In the genomic region with DNA sequence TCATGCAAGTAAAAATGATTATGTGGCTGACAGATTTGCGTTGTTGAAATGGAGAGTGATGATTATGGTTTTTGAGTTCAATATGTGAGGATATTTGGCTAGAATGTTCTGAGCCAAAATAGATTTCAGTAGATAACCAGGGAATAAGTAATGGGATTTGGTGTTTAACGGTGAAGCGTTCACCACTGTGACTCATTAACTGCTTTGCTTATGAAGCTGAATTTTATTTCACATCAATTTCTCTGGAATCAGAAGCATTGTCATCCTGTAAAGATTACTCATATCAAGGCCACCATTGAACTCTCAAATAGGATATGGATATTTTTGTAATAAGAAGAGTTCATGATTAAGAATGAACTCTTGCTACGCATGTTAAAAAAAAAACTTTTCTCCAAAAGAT, we compare ENCODE assay signal across 22 cellular contexts. TPM values are rescaled to one million over a fixed set of nuclear protein-coding genes. Genes with fewer than 3 reads are reported as not detected.
DNase-seq lines count a peak whose midpoint lies in the region; ATAC-seq, FAIRE-seq and TF ChIP-seq lines count a peak whose summit lies in the region.
"Had no signal": no experiment of that assay in that cellular context is flagged by ENCODE, and none has a peak within 500 bp of the region (broad histone marks: within the 10 kb centered on the region; RNA-seq: fewer than 3 reads in every experiment).

No MANE protein-coding gene starts in this region.

- H4K20me1 ChIP-seq in astrocyte (ENCODE audit: insufficient read depth, low read length): no peaks in the 10 kb centered on the region

- H2AFZ ChIP-seq in astrocyte (ENCODE audit: low read depth, low read length): no peak overlapping the region

- H3K4me3 ChIP-seq in astrocyte (ENCODE audit: insufficient read depth, low read depth, low read length): no peak overlapping the region
- no peak overlapping the region for H3K4me3 ChIP-seq in pancreas
- H3K4me3 ChIP-seq: MG63 had no signal

- no peak overlapping the region for H3K4me3 Mint-ChIP-seq in astrocyte (ENCODE audit: unreplicated experiment)

- H3K4me1 ChIP-seq in astrocyte (ENCODE audit: insufficient read depth, low read length) (peaks cover 22% of the 10 kb centered on the region), pancreas (peaks cover 5 to 9% (median 6%) of the 10 kb centered on the region in 3 donors)

- H3K4me2 ChIP-seq in astrocyte (ENCODE audit: low read length): no peak overlapping the region

- no peak overlapping the region for H3K27ac Mint-ChIP-seq in astrocyte (ENCODE audit: unreplicated experiment)

- no peaks in the 10 kb centered on the region for H3K9me3 Mint-ChIP-seq in astrocyte (ENCODE audit: unreplicated experiment)

- 68 to 72% methylated on average over 4 of the region's 4 CpGs for WGBS in pancreas, 2 donors

- no peaks in the 10 kb centered on the region for H3K9me3 ChIP-seq in astrocyte (ENCODE audit: insufficient read depth, low read depth, low read length)
- H3K9me3 ChIP-seq in pancreas: no peaks in the 10 kb centered on the region
- H3K9me3 ChIP-seq: Caco-2, MG63 had no signal

- H3K36me3 Mint-ChIP-seq in astrocyte (ENCODE audit: low read depth, unreplicated experiment): no peaks in the 10 kb centered on the region

- H3K36me3 ChIP-seq in astrocyte (ENCODE audit: insufficient read depth, low read length): no peaks in the 10 kb centered on the region
- H3K36me3 ChIP-seq in pancreas: no peaks in the 10 kb centered on the region
- H3K36me3 ChIP-seq: MG63 had no signal

- intact Hi-C loops in pancreas (cut with DNase I): loop anchor here in 1 of 3 donors (10.0 kb wide), 1 partner anchor 93 kb away; no protein-coding TSS in a partner anchor

- H3K9ac ChIP-seq in astrocyte (ENCODE audit: low read length): no peak overlapping the region

- peaks cover 33% of the 10 kb centered on the region for H3K4me1 Mint-ChIP-seq in astrocyte (ENCODE audit: low read depth, unreplicated experiment)

- DNase-seq in EH (ENCODE audit: low read depth): peak; percentile 48
- peak; percentile 34 for DNase-seq in HS-5 (ENCODE audit: low read depth)
- DNase-seq in astrocyte (ENCODE audit: low read depth): peak; percentile 81
- DNase-seq in fibroblast of peridontal ligament (ENCODE audit: extremely low read depth): peak; percentile 18
- no peak for DNase-seq in LoVo (ENCODE audit: low spot score)
- DNase-seq in pancreas: no peak
- DNase-seq in RKO (ENCODE audit: low spot score): no peak
- DNase-seq in activated naive CD4-positive, alpha-beta T cell treated with anti-CD3 and anti-CD28 coated beads, Interleukin-2, amount 50 U/mL, for 16 hours: no peak
- DNase-seq: Caco-2, KBM-7, MG63, NCI-H1092 treated with DMSO at 0.1 percent for 48 hours, NCI-H1694 treated with DMSO at 0.1 percent for 48 hours, NCI-H446, NCI-H774, SHP77 had no signal

- H3K27me3 Mint-ChIP-seq in astrocyte (ENCODE audit: low read depth, unreplicated experiment): no peaks in the 10 kb centered on the region

- no peaks in the 10 kb centered on the region for H3K27me3 ChIP-seq in astrocyte (ENCODE audit: insufficient read depth, low read length)
- no peaks in the 10 kb centered on the region for H3K27me3 ChIP-seq in pancreas
- H3K27me3 ChIP-seq: MG63 had no signal

- FAIRE-seq in astrocyte (lab: Jason Lieb, UNC) (no peak), pancreas (lab: Jason Lieb, UNC) (no peak)
- FAIRE-seq: G401.6, GM12892, HTR-8/SVneo had no signal

- no peak for TF ChIP-seq CTCF in astrocyte (IDR thresholded peaks at IDR 0.05; ENCODE audit: insufficient read depth, low read depth, low read length)
- TF ChIP-seq CTCF in pancreas (IDR thresholded peaks at IDR 0.05): no peak

- no peak overlapping the region for H3K27ac ChIP-seq in astrocyte (ENCODE audit: low read depth, low read length)
- no peak overlapping the region for H3K27ac ChIP-seq in pancreas
- H3K27ac ChIP-seq: C4-2B had no signal

- no peaks in the 10 kb centered on the region for H3K79me2 ChIP-seq in astrocyte (ENCODE audit: insufficient read depth, low read length)

- ATAC-seq in pancreas: no peak

RNA-seq across cellular contexts. Expression of gene AFP, which starts 11.7 kb away (rescaled TPM):
- 8.6 and 11.3 TPM in 2 replicates for total RNA-seq in astrocyte
- total RNA-seq in pancreas: 1 to 10 TPM in 1 of 6 donors, not detected in 5; 1.5 TPM
- under 1 TPM in 1 of 2 donors, not detected in 1; 0.40 TPM for polyA plus RNA-seq in pancreas

RNA-seq across cellular contexts. Expression of gene AFM, which starts 33.8 kb away (rescaled TPM):
- total RNA-seq in astrocyte (not detected in 2 replicates), pancreas (under 1 TPM; 0.08 to 0.44 (median 0.12) TPM)
- under 1 TPM; 0.30 to 0.82 TPM for polyA plus RNA-seq in pancreas
- total RNA-seq: A172, H4 had no signal

RNA-seq across cellular contexts. Expression of gene ALB, which starts 43.6 kb away (rescaled TPM):
- total RNA-seq in astrocyte: 0.75 TPM in 1 of 2 replicates, not detected in the other
- total RNA-seq in pancreas: 1,000 to 10,000 TPM in 1 of 6 donors, 100 to 1,000 TPM in 5; 618 to 1,006 (median 839) TPM
- polyA plus RNA-seq in pancreas: 100 to 1,000 TPM; 179 to 380 TPM
- total RNA-seq: A172, H4 had no signal

Comparison
In these comparisons a context has a peak if more than half of its experiments do, and no peak if none do; other contexts are left out.
1. DNase-seq: peak in EH (single experiment), HS-5 (single experiment), astrocyte (single experiment) and fibroblast of peridontal ligament (single experiment); none in LoVo (single experiment), pancreas (0 of 6), RKO (single experiment) and activated naive CD4-positive, alpha-beta T cell treated with anti-CD3 and anti-CD28 coated beads, Interleukin-2, amount 50 U/mL, for 16 hours (single experiment).
2. RNA of gene ALB, which starts 43.6 kb away (total RNA-seq): 618 to 1,006 TPM in pancreas; 0.75 TPM in astrocyte; every median in the first group is over 100 times any median in the second.